18 cellular contexts compared by ENCODE assay signal in the genomic region with DNA sequence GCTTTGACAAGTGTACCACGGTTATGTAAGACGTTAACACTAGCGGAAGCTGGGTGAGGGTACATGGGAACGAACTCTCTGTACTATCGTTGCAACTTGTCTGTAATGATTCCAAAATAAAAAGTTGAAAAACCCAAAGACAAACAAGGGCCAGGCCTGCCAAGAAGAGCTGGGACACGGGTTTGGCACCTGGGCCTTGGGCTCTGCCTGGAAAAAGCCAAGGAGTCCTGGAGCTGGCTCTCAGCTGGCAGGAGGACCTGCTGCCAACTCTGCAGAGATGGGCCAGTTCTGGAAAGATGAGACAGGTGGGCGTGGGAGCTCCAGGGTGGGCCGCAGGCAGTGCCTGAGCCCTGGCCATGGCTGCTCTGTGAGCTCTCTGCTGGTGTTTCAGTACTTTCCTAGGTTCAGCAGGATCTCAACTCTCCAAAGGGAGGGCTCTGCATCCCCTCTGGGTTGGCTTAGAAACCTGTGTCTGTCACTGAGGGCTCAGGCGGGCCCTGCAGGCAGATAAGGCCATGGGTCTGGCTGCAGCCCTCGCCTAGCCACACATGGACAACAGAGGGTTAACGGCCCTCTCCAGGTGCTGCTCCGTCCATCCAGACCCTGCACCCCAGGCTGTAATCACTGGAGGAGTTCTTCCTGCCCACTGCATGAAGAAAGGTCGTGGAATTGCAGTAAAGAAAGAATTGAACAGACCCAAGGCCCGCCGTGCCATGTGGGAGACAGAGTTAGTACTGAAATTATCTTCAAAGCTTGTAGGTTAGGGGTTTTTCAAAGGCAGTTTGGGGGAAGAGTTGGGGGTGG.
A peak's percentile ranks its signal among the peaks of the same experiment; 100 is the strongest.
DNase-seq lines count a peak whose midpoint lies in the region; ATAC-seq and TF ChIP-seq lines count a peak whose summit lies in the region.
"Had no signal": no experiment of that assay in that cellular context is flagged by ENCODE, and none has a peak within 500 bp of the region (broad histone marks: within the 10 kb centered on the region; RNA-seq: fewer than 3 reads in every experiment).

No MANE protein-coding gene starts in this region.

- H3K36me3 ChIP-seq in mesenchymal stem cell (ENCODE audit: control insufficient read depth in 1 of 2, insufficient read depth in 2 of 2, low read depth in 1 of 2, low read length in 2 of 2) = no peaks in the 10 kb centered on the region
- H3K36me3 ChIP-seq in stomach = no peaks in the 10 kb centered on the region
- H3K36me3 ChIP-seq: brain microvascular endothelial cell, lower lobe of right lung had no signal

- no peak for ATAC-seq in HG03025 (IDR thresholded peaks at IDR 0.05; ENCODE audit: low FRiP score, unreplicated experiment)
- ATAC-seq: lower lobe of right lung; natural killer cell; stimulated activated naive B cell treated with anti-CD40 and anti-IgM and Interleukin-4, amounts not matched to agents 10 μg/mL and 1 μg/mL and 100 μg/mL, for 72 hours; T-helper 17 cell had no signal

- no peak overlapping the region for H2AK5ac ChIP-seq in mesenchymal stem cell (ENCODE audit: low read length, severe bottlenecking)

- 87% methylated on average over 15 of the region's 15 CpGs for WGBS in mesenchymal stem cell
- WGBS in stomach, 5 donors = 55 to 72% (median 66%) methylated on average over 15 of the region's 15 CpGs

- TF ChIP-seq CTCF in stomach (IDR thresholded peaks at IDR 0.05) = no peak

- H3K27me3 ChIP-seq in mesenchymal stem cell (ENCODE audit: control insufficient read depth in 1 of 2, insufficient read depth in 1 of 2, low read length in 2 of 2) (peaks cover 0 to 29% of the 10 kb centered on the region in 2 experiments), stomach (no peaks in the 10 kb centered on the region)
- H3K27me3 ChIP-seq: brain microvascular endothelial cell had no signal

- no peak overlapping the region for H4K8ac ChIP-seq in mesenchymal stem cell (ENCODE audit: low read length)

- H3K27ac ChIP-seq in caudate nucleus (ENCODE audit: low read depth, low read length) (peak overlapping the region; percentile 60), mesenchymal stem cell (ENCODE audit: low read length, poor library complexity, severe bottlenecking) (no peak overlapping the region), stomach (peak overlapping the region in 3 of 5 donors; percentile 24 to 39 (median 32))
- H3K27ac ChIP-seq: brain microvascular endothelial cell, HL-60, lower lobe of right lung had no signal

- H3K4me1 ChIP-seq in mesenchymal stem cell (ENCODE audit: control insufficient read depth, insufficient read depth, low read depth, low read length) (peaks cover 13% of the 10 kb centered on the region), stomach (peaks cover 0 to 15% (median 6%) of the 10 kb centered on the region in 4 donors)
- H3K4me1 ChIP-seq: lower lobe of right lung had no signal

- H3K23ac ChIP-seq in mesenchymal stem cell (ENCODE audit: low read length in 2 of 2) = no peak overlapping the region

- intact Hi-C loops in stomach (cut with DNase I; ENCODE audit: low total_unique reads) = no loop called here

- H3K4me3 ChIP-seq in mesenchymal stem cell (ENCODE audit: insufficient read depth in 1 of 2, low read depth in 1 of 2, low read length in 2 of 2) (no peak overlapping the region), stomach (no peak overlapping the region)
- H3K4me3 ChIP-seq: lower lobe of right lung had no signal

- no peak overlapping the region for H2AFZ ChIP-seq in mesenchymal stem cell (ENCODE audit: low read depth, low read length)

- H3K79me1 ChIP-seq in mesenchymal stem cell (replicated peaks; ENCODE audit: low read length, poor library complexity, severe bottlenecking) = no peaks in the 10 kb centered on the region

- H3K14ac ChIP-seq in mesenchymal stem cell (ENCODE audit: low read length in 2 of 2) = no peak overlapping the region

- no peak overlapping the region for H2BK120ac ChIP-seq in mesenchymal stem cell (ENCODE audit: low read depth, low read length)

- no peak overlapping the region for H3K4ac ChIP-seq in mesenchymal stem cell (ENCODE audit: low read depth in 1 of 2, low read length in 2 of 2)

- DNase-seq in G401 (ENCODE audit: low spot score) (peak; percentile 30), caudate nucleus (lab: John Stamatoyannopoulos, UW) (peak in 29 of 61 donors; percentile 15 to 79 (median 40)), mesenchymal stem cell (no peak), stomach (peak; percentile 83), RKO (ENCODE audit: low spot score) (no peak), NCI-H774 (lab: John Stamatoyannopoulos, UW) (no peak), erythroblast (lab: John Stamatoyannopoulos, UW) (no peak)
- DNase-seq: activated CD4-positive, CD25-positive, alpha-beta regulatory T cell; activated naive CD4-positive, alpha-beta T cell treated with Interleukin-2 at 50 U/mL for 16 hours; brain microvascular endothelial cell; lower lobe of right lung; natural killer cell; NCI-H345; SHP77; stimulated activated naive B cell treated with anti-CD40 and anti-IgM and Interleukin-4, amounts not matched to agents 10 μg/mL and 1 μg/mL and 100 μg/mL, for 72 hours; T-helper 17 cell had no signal

- H2BK15ac ChIP-seq in mesenchymal stem cell (ENCODE audit: low read depth, poor library complexity, severe bottlenecking) = peak overlapping the region; percentile 77

- in situ Hi-C loops in G401 (cut with HindIII; ENCODE audit: low sequenced_read_pairs) = no loop called here

- H2BK12ac ChIP-seq in mesenchymal stem cell (ENCODE audit: low read length in 2 of 2) = peak overlapping the region in 1 of 2 experiments; percentile 6

- H4K91ac ChIP-seq in mesenchymal stem cell (ENCODE audit: low read length) = no peak overlapping the region

- TF ChIP-seq POLR2A in stomach (IDR thresholded peaks at IDR 0.05) (no peak), erythroblast (IDR thresholded peaks at IDR 0.05; ENCODE audit: low read length) (no peak)

- H3K9ac ChIP-seq in mesenchymal stem cell (ENCODE audit: low read length) = no peak overlapping the region

- H3K9me3 ChIP-seq in mesenchymal stem cell (ENCODE audit: control insufficient read depth, low read length) (no peaks in the 10 kb centered on the region), stomach (no peaks in the 10 kb centered on the region)
- H3K9me3 ChIP-seq: lower lobe of right lung had no signal

- no peak for TF ChIP-seq EP300 in stomach (IDR thresholded peaks at IDR 0.05)

- H2BK5ac ChIP-seq in mesenchymal stem cell (ENCODE audit: low read depth, low read length, poor library complexity, severe bottlenecking) = no peak overlapping the region

- H3K18ac ChIP-seq in mesenchymal stem cell (ENCODE audit: low read depth in 1 of 2, low read length in 2 of 2) = no peak overlapping the region

- no peak overlapping the region for H3K4me2 ChIP-seq in mesenchymal stem cell (ENCODE audit: low read length, poor library complexity, severe bottlenecking)

Comparison
In these comparisons a context has a peak if more than half of its experiments do, and no peak if none do; other contexts are left out.
1. DNase-seq: peak in G401 (single experiment) and stomach (single experiment); none in mesenchymal stem cell (single experiment), RKO (single experiment), NCI-H774 (single experiment) and erythroblast (0 of 2).